In genomic region chr10:28640551-28640950, GRCh38 we compare ENCODE assay signal across 29 cellular contexts. TPM values are rescaled to one million over a fixed set of nuclear protein-coding genes. Genes with fewer than 3 reads are reported as not detected.
"Had no signal": no experiment of that assay in that cellular context is flagged by ENCODE, and none has a peak within 500 bp of the region (broad histone marks: within the 10 kb centered on the region; RNA-seq: fewer than 3 reads in every experiment).

No MANE protein-coding gene starts in this region.

- H2AFZ ChIP-seq: neural progenitor cell, parathyroid adenoma had no signal

- H3K27ac ChIP-seq: neural progenitor cell, neutrophil, ovary, parathyroid adenoma, psoas muscle, right lobe of liver, skin epidermis, spleen, suprapubic skin, testis, tibial artery, transverse colon, upper lobe of right lung, uterus had no signal

- H3K27me3 ChIP-seq: neural progenitor cell, ovary, right lobe of liver, spleen, suprapubic skin, testis, tibial artery, transverse colon, upper lobe of right lung, uterus had no signal

- DNase-seq: naive thymus-derived CD4-positive, alpha-beta T cell; natural killer cell; nucleus accumbens; ovary; posterior cingulate gyrus; psoas muscle; right cardiac atrium; right lobe of liver; spleen; stimulated activated CD4-positive, alpha-beta T cell treated with anti-CD3 and anti-CD28 coated beads, Interleukin-12 subunit alpha, Interleukin-12 subunit beta, amount 100 ng/mL, for 4 hours; stimulated activated CD4-positive, alpha-beta T cell treated with anti-CD3 and anti-CD28 coated beads, Interleukin-1b, Interleukin-23, amount 100 ng/mL, for 48 hours; stimulated activated CD4-positive, alpha-beta T cell treated with anti-CD3 and anti-CD28 coated beads, Interleukin-4, amount 100 ng/mL, for 1 hour; stimulated activated CD4-positive, alpha-beta T cell treated with anti-CD3 and anti-CD28 coated beads, Interleukin-4, amount 100 ng/mL, for 4 hours; stimulated activated CD8-positive, alpha-beta memory T cell treated with anti-CD3 and anti-CD28 coated beads, Interleukin-4, amount 100 ng/mL, for 48 hours; stimulated activated naive CD4-positive, alpha-beta T cell; stimulated activated naive CD8-positive, alpha-beta T cell treated with anti-CD3 and anti-CD28 coated beads, Interleukin-15, amount 100 ng/mL, for 72 hours; stimulated activated naive CD8-positive, alpha-beta T cell treated with anti-CD3 and anti-CD28 coated beads, Interleukin-15, Interleukin-2, amounts not matched to agents 100 U/mL and 50 U/mL, for 24 hours; substantia nigra; testis; tibial artery; transverse colon; upper lobe of right lung; uterus had no signal

- H3K9me3 ChIP-seq: neutrophil, ovary, right lobe of liver, testis, transverse colon, upper lobe of right lung, uterus had no signal

- H3K4me1 ChIP-seq: neural progenitor cell, parathyroid adenoma, psoas muscle, right lobe of liver, spleen, suprapubic skin, testis, tibial artery, transverse colon, upper lobe of right lung, uterus had no signal

- H3K9ac ChIP-seq: neural progenitor cell, parathyroid adenoma had no signal

- H3K4me3 ChIP-seq: neural progenitor cell, ovary, psoas muscle, right lobe of liver, skin epidermis, smooth muscle cell, spleen, suprapubic skin, testis, tibial artery, transverse colon, upper lobe of right lung, uterus had no signal

- H3K36me3 ChIP-seq: neural progenitor cell, neutrophil, ovary, right lobe of liver, spleen, suprapubic skin, tibial artery, transverse colon, upper lobe of right lung, uterus had no signal

- H3K4me2 ChIP-seq: neural progenitor cell, smooth muscle cell had no signal

RNA-seq across cellular contexts. Expression of gene BAMBI, which starts 36.8 kb away (rescaled TPM):
- polyA plus RNA-seq: naive thymus-derived CD4-positive, alpha-beta T cell had no signal
